13 cellular contexts compared by ENCODE assay signal in the genomic region with DNA sequence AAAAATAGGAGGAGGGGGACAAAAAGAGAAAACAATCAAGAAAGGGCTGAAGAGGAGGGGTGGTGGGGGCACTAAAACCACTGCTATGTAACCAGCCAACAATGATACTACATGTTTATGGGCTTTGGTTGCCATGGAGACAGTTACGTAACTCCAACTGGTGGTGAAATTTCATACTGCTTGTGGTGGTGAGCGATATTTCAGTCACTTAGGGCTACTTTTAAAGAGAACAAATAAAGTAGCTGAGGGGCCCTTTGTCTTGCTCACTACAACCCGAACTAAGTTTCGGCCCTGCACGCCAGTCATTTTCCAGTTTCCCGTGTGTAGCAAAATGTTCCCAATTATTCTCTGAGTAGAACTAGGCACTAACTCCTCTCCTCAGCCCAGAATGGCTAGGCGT.
A peak's percentile ranks its signal among the peaks of the same experiment; 100 is the strongest.
DNase-seq lines count a peak whose midpoint lies in the region; ATAC-seq and TF ChIP-seq lines count a peak whose summit lies in the region.
"Had no signal": no experiment of that assay in that cellular context is flagged by ENCODE, and none has a peak within 500 bp of the region (broad histone marks: within the 10 kb centered on the region; RNA-seq: fewer than 3 reads in every experiment).

No MANE protein-coding gene starts in this region.

- no peak overlapping the region for H3K9ac ChIP-seq in H9 (ENCODE audit: extremely low read depth, insufficient read length, low read length)
- no peak overlapping the region for H3K9ac ChIP-seq in colonic mucosa (ENCODE audit: low read depth in 2 of 2, low read length in 2 of 2)
- H3K9ac ChIP-seq in neuronal stem cell (ENCODE audit: low read depth, low read length, poor library complexity) = no peak overlapping the region

- H3K79me1 ChIP-seq in H9 (ENCODE audit: insufficient read depth, low read depth, low read length, poor library complexity, severe bottlenecking) (no peaks in the 10 kb centered on the region), neuronal stem cell (ENCODE audit: low read depth, low read length) (no peaks in the 10 kb centered on the region)

- no peak overlapping the region for H2BK5ac ChIP-seq in H9 (ENCODE audit: insufficient read length, low read length)
- H2BK5ac ChIP-seq in neuronal stem cell (ENCODE audit: low read length) = no peak overlapping the region

- H3K9me3 Mint-ChIP-seq in H9 = peaks cover 65 to 83% of the 10 kb centered on the region in 2 experiments
- peaks cover 60% of the 10 kb centered on the region for H3K9me3 Mint-ChIP-seq in nephron progenitor cell

- no CpG with 5 or more reads among the region's 7 CpGs for WGBS in H9 (ENCODE audit: extremely low coverage, insufficient read length, low lambda C conversion rate)
- no CpG with 5 or more reads among the region's 7 CpGs for WGBS in neuronal stem cell (ENCODE audit: extremely low coverage in 2 of 2, insufficient read length in 2 of 2, insufficient replicate concordance in 1 of 2), 2 donors

- H3K27me3 ChIP-seq in H9 (ENCODE audit: insufficient read depth, low read length) (no peaks in the 10 kb centered on the region), colonic mucosa (no peaks in the 10 kb centered on the region), neuronal stem cell (ENCODE audit: control insufficient read depth in 3 of 3, insufficient read depth in 3 of 3, low read depth in 1 of 3, low read length in 3 of 3) (peaks cover 0 to 3% (median 0%) of the 10 kb centered on the region in 3 experiments)
- H3K27me3 ChIP-seq: SJSA1 had no signal

- H3K27ac Mint-ChIP-seq in H9 (no peak overlapping the region), nephron progenitor cell (no peak overlapping the region)

- H3T11ph ChIP-seq in H9 (ENCODE audit: low read length) = no peak overlapping the region

- DNase-seq in H9 = peak; percentile 24
- DNase-seq in NB4 (ENCODE audit: low read depth) = peak; percentile 90
- DNase-seq in colonic mucosa = peak; percentile 45
- DNase-seq in nephron progenitor cell = peak; percentile 2
- no peak for DNase-seq in neuronal stem cell (ENCODE audit: low spot score)
- no peak for DNase-seq in NCI-H2081 (lab: John Stamatoyannopoulos, UW)
- DNase-seq in amygdala (lab: John Stamatoyannopoulos, UW) = no peak
- DNase-seq: activated CD4-positive, alpha-beta T cell treated with anti-CD3 and anti-CD28 coated beads for 1 hour; NCI-H2227 treated with DMSO at 0.1 percent for 48 hours; stimulated activated CD4-positive, alpha-beta T cell treated with anti-CD3 and anti-CD28 coated beads, Interleukin-12 subunit alpha, Interleukin-12 subunit beta, amount 100 ng/mL, for 4 hours had no signal

- H4K8ac ChIP-seq in H9 (replicated peaks; ENCODE audit: insufficient read length, low read depth, low read length) (no peak overlapping the region), neuronal stem cell (ENCODE audit: low read depth, low read length) (no peak overlapping the region)

- no peaks in the 10 kb centered on the region; the same call in 1 of the 2 replicates for H3K27me3 Mint-ChIP-seq in H9 (ENCODE audit: low read depth)
- H3K27me3 Mint-ChIP-seq in nephron progenitor cell (ENCODE audit: low read depth, poor library complexity) = no peaks in the 10 kb centered on the region

- no peak overlapping the region for H3K18ac ChIP-seq in H9 (ENCODE audit: insufficient read length, low read depth, low read length)
- H3K18ac ChIP-seq in neuronal stem cell (ENCODE audit: low read length) = no peak overlapping the region

- H3K4me3 ChIP-seq in NB4 (ENCODE audit: low read depth, low read length) = no peak overlapping the region
- no peak overlapping the region for H3K4me3 ChIP-seq in colonic mucosa
- no peak overlapping the region for H3K4me3 ChIP-seq in neuronal stem cell (ENCODE audit: low read length in 2 of 2)
- H3K4me3 ChIP-seq: SJSA1 had no signal

- H3K4ac ChIP-seq in H9 (ENCODE audit: low read depth, low read length) (no peak overlapping the region), neuronal stem cell (ENCODE audit: low read length) (no peak overlapping the region)

- H3K36me3 ChIP-seq in colonic mucosa (no peaks in the 10 kb centered on the region), neuronal stem cell (replicated peaks in 1 of 2; ENCODE audit: control insufficient read depth in 2 of 2, insufficient read depth in 2 of 2, low read length in 2 of 2) (no peaks in the 10 kb centered on the region)
- H3K36me3 ChIP-seq: SJSA1 had no signal

- H3K36me3 Mint-ChIP-seq in H9 (ENCODE audit: insufficient read depth in 1 of 3, low read depth in 3 of 3) (no peaks in the 10 kb centered on the region; a peak in 2 of 7 replicates), nephron progenitor cell (ENCODE audit: low read depth) (no peaks in the 10 kb centered on the region)

- H4K91ac ChIP-seq in H9 (ENCODE audit: insufficient read length, low read depth, low read length) (no peak overlapping the region), neuronal stem cell (ENCODE audit: low read depth, low read length, poor library complexity) (no peak overlapping the region)

- H2BK15ac ChIP-seq in H9 (ENCODE audit: low read depth, low read length) = no peak overlapping the region
- H2BK15ac ChIP-seq in neuronal stem cell (ENCODE audit: low read length) = no peak overlapping the region

- H2BK120ac ChIP-seq in H9 (ENCODE audit: low read depth, low read length, poor library complexity, severe bottlenecking) (no peak overlapping the region), neuronal stem cell (ENCODE audit: low read depth, low read length) (no peak overlapping the region)

- H3K4me1 Mint-ChIP-seq in H9 (no peaks in the 10 kb centered on the region), nephron progenitor cell (peaks cover 15% of the 10 kb centered on the region)

- no peaks in the 10 kb centered on the region for H3K4me1 ChIP-seq in H9 (ENCODE audit: insufficient read depth, low read length)
- H3K4me1 ChIP-seq in colonic mucosa = no peaks in the 10 kb centered on the region
- H3K4me1 ChIP-seq in neuronal stem cell (ENCODE audit: control insufficient read depth in 2 of 2, insufficient read depth in 1 of 2, low read depth in 1 of 2, low read length in 2 of 2) = peaks cover 0 to 2% of the 10 kb centered on the region in 2 donors
- H3K4me1 ChIP-seq: SJSA1 had no signal

- H2BK12ac ChIP-seq in H9 (ENCODE audit: insufficient read length, low read depth, low read length) = no peak overlapping the region
- H2BK12ac ChIP-seq in neuronal stem cell (ENCODE audit: low read length) = no peak overlapping the region

- H3K27ac ChIP-seq in H9 (ENCODE audit: insufficient read length, low read depth, low read length) = no peak overlapping the region
- no peak overlapping the region for H3K27ac ChIP-seq in colonic mucosa
- no peak overlapping the region for H3K27ac ChIP-seq in neuronal stem cell (replicated peaks; ENCODE audit: low read length)
- H3K27ac ChIP-seq: SJSA1 had no signal

- H2AK5ac ChIP-seq in H9 (ENCODE audit: insufficient read length, low read length) (no peak overlapping the region), neuronal stem cell (ENCODE audit: low read depth, low read length) (no peak overlapping the region)

- H3K9me3 ChIP-seq in H9 (ENCODE audit: control insufficient read depth, low read depth, low read length) (peaks cover 38% of the 10 kb centered on the region), colonic mucosa (no peaks in the 10 kb centered on the region), neuronal stem cell (replicated peaks in 1 of 2; ENCODE audit: control insufficient read depth in 2 of 2, insufficient read depth in 1 of 2, low read depth in 1 of 2, low read length in 2 of 2) (no peaks in the 10 kb centered on the region)
- H3K9me3 ChIP-seq: SJSA1 had no signal

- intact Hi-C loops in colonic mucosa (cut with DNase I) = no loop called here

- H3K56ac ChIP-seq in H9 (ENCODE audit: insufficient read length, low read depth, low read length) = no peak overlapping the region

- ATAC-seq in esophagus mucosa = no peak

- no peaks in the 10 kb centered on the region for H3K23me2 ChIP-seq in H9 (ENCODE audit: insufficient read length, low read depth, low read length, poor library complexity, severe bottlenecking)

- TF ChIP-seq POLR2A in NB4 (IDR thresholded peaks at IDR 0.05; ENCODE audit: extremely low read depth, insufficient read length) = no peak

- no peaks in the 10 kb centered on the region for H4K20me1 ChIP-seq in H9 (ENCODE audit: control insufficient read depth, insufficient read depth, insufficient read length)

- no peak overlapping the region for H3K4me2 ChIP-seq in H9 (ENCODE audit: insufficient read depth, insufficient read length, low read length)
- H3K4me2 ChIP-seq in neuronal stem cell (ENCODE audit: insufficient read depth, low read length, poor library complexity, severe bottlenecking) = no peak overlapping the region

- no peak overlapping the region for H3K23ac ChIP-seq in H9 (ENCODE audit: insufficient read length, low read depth, low read length)
- no peak overlapping the region for H3K23ac ChIP-seq in neuronal stem cell (ENCODE audit: low read depth, low read length, poor library complexity)

- no peak overlapping the region for H4K5ac ChIP-seq in H9 (ENCODE audit: insufficient read length, low read depth, low read length)

- H2BK20ac ChIP-seq in H9 (ENCODE audit: low read depth, low read length, poor library complexity, severe bottlenecking) = no peak overlapping the region

- H2AFZ ChIP-seq in H9 (ENCODE audit: low read length) (no peak overlapping the region), neuronal stem cell (ENCODE audit: low read length) (no peak overlapping the region)

- TF ChIP-seq CTCF in H9 (conservative IDR thresholded peaks at IDR 0.05) (no peak), NB4 (IDR thresholded peaks at IDR 0.05; ENCODE audit: low read depth, low read length) (no peak), colonic mucosa (IDR thresholded peaks at IDR 0.05) (no peak), nephron progenitor cell (IDR thresholded peaks at IDR 0.05) (no peak)

- H3K14ac ChIP-seq in H9 (ENCODE audit: insufficient read depth, low read length) (no peak overlapping the region), neuronal stem cell (ENCODE audit: low read length) (no peak overlapping the region)

- H3K4me3 Mint-ChIP-seq in H9 (no peak overlapping the region), nephron progenitor cell (no peak overlapping the region)
- H3K4me3 Mint-ChIP-seq: neural crest cell had no signal

- H3K79me2 ChIP-seq in H9 (ENCODE audit: insufficient read depth, low read length) = no peaks in the 10 kb centered on the region

Comparison
In these comparisons a context has a peak if more than half of its experiments do, and no peak if none do; other contexts are left out.
1. DNase-seq: peak in H9 (single experiment), NB4 (single experiment), colonic mucosa (single experiment) and nephron progenitor cell (single experiment); none in neuronal stem cell (single experiment), NCI-H2081 (0 of 2) and amygdala (0 of 56).